1 cellular context compared by ENCODE assay signal in genomic region chr18:61891874-61892273, GRCh38.
TF ChIP-seq lines count a peak whose summit lies in the region.

No MANE protein-coding gene starts in this region.

TF ChIP-seq in GM23338, 12 proteins besides CTCF, POLR2A, EP300 and RAD21 (continued from another document):
- TF ChIP-seq REST (IDR thresholded peaks at IDR 0.05; ENCODE audit: unreplicated experiment) (no peak), ZNF462 (CRISPR knock-in tag; IDR thresholded peaks at IDR 0.05) (no peak), ETS1 (IDR thresholded peaks at IDR 0.05) (no peak), STAT1 (IDR thresholded peaks at IDR 0.05; ENCODE audit: unreplicated experiment) (no peak), EZH2phosphoT487 (IDR thresholded peaks at IDR 0.05; ENCODE audit: unreplicated experiment) (no peak), JUNB (IDR thresholded peaks at IDR 0.05; ENCODE audit: unreplicated experiment) (no peak)
TF ChIP-seq in GM23338: peak in this region for 0.
